ENCODE assay signal across 1 cellular context in genomic region chr12:48979602-48980388, GRCh38.
TF ChIP-seq lines count a peak whose summit lies in the region.

No MANE protein-coding gene starts in this region.

TF ChIP-seq in GM23338, 12 proteins besides CTCF, POLR2A, EP300 and RAD21 (continued from another document):
- TF ChIP-seq ZNF462 (CRISPR knock-in tag; IDR thresholded peaks at IDR 0.05) (no peak), ZNF331 (CRISPR knock-in tag; IDR thresholded peaks at IDR 0.05; ENCODE audit: low read depth) (no peak), POLR2AphosphoS5 (IDR thresholded peaks at IDR 0.05; ENCODE audit: low read depth) (no peak), ETS1 (IDR thresholded peaks at IDR 0.05) (no peak), STAT1 (IDR thresholded peaks at IDR 0.05; ENCODE audit: unreplicated experiment) (no peak), REST (IDR thresholded peaks at IDR 0.05; ENCODE audit: unreplicated experiment) (no peak), JUNB (IDR thresholded peaks at IDR 0.05; ENCODE audit: unreplicated experiment) (no peak), CREB1 (CRISPR knock-in tag; IDR thresholded peaks at IDR 0.05; ENCODE audit: low read depth) (no peak)
